1 cellular context compared by ENCODE assay signal in the genomic region with DNA sequence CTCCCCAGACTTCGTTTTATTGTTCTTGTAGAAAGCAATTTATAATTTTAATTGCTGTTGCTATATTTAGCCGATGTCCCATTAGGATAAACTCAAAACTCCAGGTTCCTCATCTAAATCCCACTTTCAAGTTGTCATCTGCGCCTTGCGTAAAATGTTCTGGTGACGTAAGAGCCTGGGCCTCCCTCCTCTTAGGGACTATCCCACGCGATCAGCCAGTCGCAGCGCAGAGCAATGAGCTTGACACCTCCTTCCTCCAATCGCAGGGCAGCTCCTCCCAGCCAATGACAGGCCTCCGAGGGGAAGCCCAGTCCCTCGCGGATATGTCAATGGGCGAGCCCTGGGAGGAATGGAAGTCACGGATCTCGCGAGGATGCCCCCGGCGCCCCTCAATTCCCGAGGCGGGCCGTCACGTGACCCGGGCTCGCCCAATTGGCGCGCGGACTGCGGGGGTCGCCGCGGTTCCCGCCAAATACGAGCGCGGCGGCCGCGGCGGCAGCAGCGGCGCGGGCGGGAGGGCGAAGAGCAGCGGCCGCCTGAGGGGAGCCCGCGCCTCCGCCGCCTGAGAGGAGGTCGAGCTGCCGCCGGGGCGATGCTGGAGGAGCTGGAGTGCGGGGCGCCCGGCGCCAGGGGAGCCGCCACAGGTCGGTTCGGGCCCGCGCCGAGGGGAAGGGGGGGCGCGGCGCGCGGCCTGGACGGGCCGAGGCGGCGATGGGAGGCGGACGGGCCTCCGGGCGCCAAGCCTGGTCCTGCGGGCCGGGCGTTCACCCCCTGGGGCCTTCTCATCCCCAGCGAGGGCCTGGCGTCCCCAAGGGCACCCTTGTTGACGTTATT.
TF ChIP-seq lines count a peak whose summit lies in the region.

A gene with protein sequence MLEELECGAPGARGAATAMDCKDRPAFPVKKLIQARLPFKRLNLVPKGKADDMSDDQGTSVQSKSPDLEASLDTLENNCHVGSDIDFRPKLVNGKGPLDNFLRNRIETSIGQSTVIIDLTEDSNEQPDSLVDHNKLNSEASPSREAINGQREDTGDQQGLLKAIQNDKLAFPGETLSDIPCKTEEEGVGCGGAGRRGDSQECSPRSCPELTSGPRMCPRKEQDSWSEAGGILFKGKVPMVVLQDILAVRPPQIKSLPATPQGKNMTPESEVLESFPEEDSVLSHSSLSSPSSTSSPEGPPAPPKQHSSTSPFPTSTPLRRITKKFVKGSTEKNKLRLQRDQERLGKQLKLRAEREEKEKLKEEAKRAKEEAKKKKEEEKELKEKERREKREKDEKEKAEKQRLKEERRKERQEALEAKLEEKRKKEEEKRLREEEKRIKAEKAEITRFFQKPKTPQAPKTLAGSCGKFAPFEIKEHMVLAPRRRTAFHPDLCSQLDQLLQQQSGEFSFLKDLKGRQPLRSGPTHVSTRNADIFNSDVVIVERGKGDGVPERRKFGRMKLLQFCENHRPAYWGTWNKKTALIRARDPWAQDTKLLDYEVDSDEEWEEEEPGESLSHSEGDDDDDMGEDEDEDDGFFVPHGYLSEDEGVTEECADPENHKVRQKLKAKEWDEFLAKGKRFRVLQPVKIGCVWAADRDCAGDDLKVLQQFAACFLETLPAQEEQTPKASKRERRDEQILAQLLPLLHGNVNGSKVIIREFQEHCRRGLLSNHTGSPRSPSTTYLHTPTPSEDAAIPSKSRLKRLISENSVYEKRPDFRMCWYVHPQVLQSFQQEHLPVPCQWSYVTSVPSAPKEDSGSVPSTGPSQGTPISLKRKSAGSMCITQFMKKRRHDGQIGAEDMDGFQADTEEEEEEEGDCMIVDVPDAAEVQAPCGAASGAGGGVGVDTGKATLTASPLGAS (plus strand): TSS at position 470 of the 834 bp plus-strand sequence. CDS start 123 bp downstream, at position 593.

TF ChIP-seq in liver, 16 proteins besides CTCF, POLR2A, EP300 and RAD21 (continued from another document):
- TF ChIP-seq, protein P1, sequence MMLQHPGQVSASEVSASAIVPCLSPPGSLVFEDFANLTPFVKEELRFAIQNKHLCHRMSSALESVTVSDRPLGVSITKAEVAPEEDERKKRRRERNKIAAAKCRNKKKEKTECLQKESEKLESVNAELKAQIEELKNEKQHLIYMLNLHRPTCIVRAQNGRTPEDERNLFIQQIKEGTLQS (IDR thresholded peaks at IDR 0.05) = peak; percentile 43
